10 cellular contexts compared by ENCODE assay signal in the genomic region with DNA sequence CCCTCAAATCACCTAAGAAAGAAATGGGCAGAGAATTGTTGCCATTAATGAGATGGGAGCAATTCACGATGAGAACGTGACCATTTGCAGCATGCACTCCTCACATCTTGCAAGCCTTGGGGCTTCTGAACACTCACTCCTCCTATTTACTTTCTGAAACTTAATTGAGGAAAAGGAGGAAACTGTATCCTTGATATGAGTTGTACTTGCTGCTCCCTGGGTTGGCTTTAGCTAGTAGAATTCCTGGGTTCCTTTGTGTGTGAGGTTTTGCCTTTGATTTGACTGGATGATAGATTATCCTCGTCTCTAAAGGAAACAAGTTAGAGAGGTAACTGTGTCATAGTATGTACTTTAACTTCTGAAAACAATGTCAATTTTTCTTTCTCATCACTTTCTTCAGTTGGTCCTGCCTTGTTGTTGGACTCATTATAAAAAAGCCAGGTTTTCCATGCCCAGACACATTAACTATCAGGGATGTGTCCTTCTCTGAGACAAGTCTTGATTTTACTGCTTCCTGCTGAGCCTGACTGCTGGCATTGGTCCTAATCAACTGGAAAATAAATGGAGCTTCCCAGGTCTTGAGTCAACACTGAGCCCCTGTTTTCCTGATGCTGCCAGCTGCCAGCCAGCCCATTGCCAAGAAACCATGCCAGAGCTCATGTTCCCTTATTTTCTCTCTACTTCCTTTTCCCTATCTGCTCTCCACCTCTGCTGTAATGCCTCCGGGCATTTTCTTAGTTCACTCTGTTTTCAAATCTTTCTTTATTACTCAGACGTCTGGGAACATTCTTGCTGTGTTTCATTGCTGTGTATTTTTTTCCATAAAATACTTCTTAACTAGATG. TPM values are rescaled to one million over a fixed set of nuclear protein-coding genes. Genes with fewer than 3 reads are reported as not detected.
DNase-seq lines count a peak whose midpoint lies in the region; ATAC-seq, FAIRE-seq and TF ChIP-seq lines count a peak whose summit lies in the region.
"Had no signal": no experiment of that assay in that cellular context is flagged by ENCODE, and none has a peak within 500 bp of the region (broad histone marks: within the 10 kb centered on the region; RNA-seq: fewer than 3 reads in every experiment).

No MANE protein-coding gene starts in this region.

- no peak overlapping the region for H2AFZ ChIP-seq in astrocyte (ENCODE audit: low read depth, low read length)

- peaks cover 10% of the 10 kb centered on the region for H3K4me1 Mint-ChIP-seq in astrocyte (ENCODE audit: low read depth, unreplicated experiment)

- peak overlapping the region; percentile 22 for H3K27ac Mint-ChIP-seq in astrocyte (ENCODE audit: unreplicated experiment)
- H3K27ac Mint-ChIP-seq: CD4-positive, alpha-beta memory T cell had no signal

- H3K4me2 ChIP-seq in astrocyte (ENCODE audit: low read length): no peak overlapping the region

- intact Hi-C loops in left colon (cut with DNase I, micrococcal nuclease): no loop called here

- H4K20me1 ChIP-seq in astrocyte (ENCODE audit: insufficient read depth, low read length): no peaks in the 10 kb centered on the region

- no peaks in the 10 kb centered on the region for H3K9me3 ChIP-seq in astrocyte (ENCODE audit: insufficient read depth, low read depth, low read length)

- H3K36me3 Mint-ChIP-seq in astrocyte (ENCODE audit: low read depth, unreplicated experiment): no peaks in the 10 kb centered on the region
- H3K36me3 Mint-ChIP-seq: CD4-positive, alpha-beta memory T cell had no signal

- DNase-seq in AG20443 (ENCODE audit: low spot score) (peak; percentile 65), NCI-H128 (lab: John Stamatoyannopoulos, UW; ENCODE audit: unreplicated experiment) (peak; percentile 27), astrocyte (ENCODE audit: low read depth) (peak; percentile 65), left colon (peak; percentile 59 to 63), hippocampal formation (lab: John Stamatoyannopoulos, UW) (no peak), GM13977 (ENCODE audit: low spot score) (no peak), activated gamma-delta T cell treated with Interleukin-2 at 50 U/mL for 16 hours (no peak)
- DNase-seq in stimulated activated CD4-positive, alpha-beta T cell treated with anti-CD3 and anti-CD28 coated beads, Interleukin-12 subunit alpha, Interleukin-12 subunit beta, amount 100 ng/mL, for 4 hours: no peak
- DNase-seq: CD4-positive, alpha-beta memory T cell; NCI-H1436 had no signal

- no peak for TF ChIP-seq CTCF in astrocyte (IDR thresholded peaks at IDR 0.05; ENCODE audit: insufficient read depth, low read depth, low read length)
- no peak for TF ChIP-seq CTCF in GM13977 (IDR thresholded peaks at IDR 0.05; ENCODE audit: extremely low read depth, insufficient read depth, missing control alignments)

- H3K4me3 Mint-ChIP-seq in astrocyte (ENCODE audit: unreplicated experiment): no peak overlapping the region
- H3K4me3 Mint-ChIP-seq: CD4-positive, alpha-beta memory T cell had no signal

- no peak overlapping the region for H3K27ac ChIP-seq in astrocyte (ENCODE audit: low read depth, low read length)

- in situ Hi-C loops in GM13977 (cut with MboI; ENCODE audit: low pct_unique_long_range_greater_than_20kb, low sequenced_read_pairs, unreplicated experiment): no loop called here

- H3K36me3 ChIP-seq in astrocyte (ENCODE audit: insufficient read depth, low read length): no peaks in the 10 kb centered on the region

- ATAC-seq in left colon: peak; percentile 75

- no peak overlapping the region for H3K9ac ChIP-seq in astrocyte (ENCODE audit: low read length)

- H3K4me3 ChIP-seq in astrocyte (ENCODE audit: insufficient read depth, low read depth, low read length): no peak overlapping the region

- H3K27me3 ChIP-seq in astrocyte (ENCODE audit: insufficient read depth, low read length): no peaks in the 10 kb centered on the region

- H3K9me3 Mint-ChIP-seq in astrocyte (ENCODE audit: unreplicated experiment): peaks cover 3% of the 10 kb centered on the region

- peaks cover 12% of the 10 kb centered on the region for H3K27me3 Mint-ChIP-seq in astrocyte (ENCODE audit: low read depth, unreplicated experiment)

- no peak for FAIRE-seq in astrocyte (lab: Jason Lieb, UNC)

- H3K79me2 ChIP-seq in astrocyte (ENCODE audit: insufficient read depth, low read length): no peaks in the 10 kb centered on the region

- H3K4me1 ChIP-seq in astrocyte (ENCODE audit: insufficient read depth, low read length): no peaks in the 10 kb centered on the region

RNA-seq across cellular contexts. Expression of a gene that starts 6.0 kb away (rescaled TPM):
- 0.12 and 0.20 TPM in 2 replicates for total RNA-seq in astrocyte
- 1 to 10 TPM; 8.5 to 9.2 TPM for total RNA-seq in left colon
- total RNA-seq: CD4-positive, alpha-beta memory T cell had no signal

Comparison
In these comparisons a context has a peak if more than half of its experiments do, and no peak if none do; other contexts are left out.
1. DNase-seq: peak in AG20443 (single experiment), NCI-H128 (single experiment), astrocyte (single experiment) and left colon (2 of 2); none in hippocampal formation (0 of 2), stimulated activated CD4-positive, alpha-beta T cell treated with anti-CD3 and anti-CD28 coated beads, Interleukin-12 subunit alpha, Interleukin-12 subunit beta, amount 100 ng/mL, for 4 hours (single experiment), GM13977 (single experiment) and activated gamma-delta T cell treated with Interleukin-2 at 50 U/mL for 16 hours (single experiment).